Comparison of ENCODE assay signal across 12 cellular contexts in the genomic region with DNA sequence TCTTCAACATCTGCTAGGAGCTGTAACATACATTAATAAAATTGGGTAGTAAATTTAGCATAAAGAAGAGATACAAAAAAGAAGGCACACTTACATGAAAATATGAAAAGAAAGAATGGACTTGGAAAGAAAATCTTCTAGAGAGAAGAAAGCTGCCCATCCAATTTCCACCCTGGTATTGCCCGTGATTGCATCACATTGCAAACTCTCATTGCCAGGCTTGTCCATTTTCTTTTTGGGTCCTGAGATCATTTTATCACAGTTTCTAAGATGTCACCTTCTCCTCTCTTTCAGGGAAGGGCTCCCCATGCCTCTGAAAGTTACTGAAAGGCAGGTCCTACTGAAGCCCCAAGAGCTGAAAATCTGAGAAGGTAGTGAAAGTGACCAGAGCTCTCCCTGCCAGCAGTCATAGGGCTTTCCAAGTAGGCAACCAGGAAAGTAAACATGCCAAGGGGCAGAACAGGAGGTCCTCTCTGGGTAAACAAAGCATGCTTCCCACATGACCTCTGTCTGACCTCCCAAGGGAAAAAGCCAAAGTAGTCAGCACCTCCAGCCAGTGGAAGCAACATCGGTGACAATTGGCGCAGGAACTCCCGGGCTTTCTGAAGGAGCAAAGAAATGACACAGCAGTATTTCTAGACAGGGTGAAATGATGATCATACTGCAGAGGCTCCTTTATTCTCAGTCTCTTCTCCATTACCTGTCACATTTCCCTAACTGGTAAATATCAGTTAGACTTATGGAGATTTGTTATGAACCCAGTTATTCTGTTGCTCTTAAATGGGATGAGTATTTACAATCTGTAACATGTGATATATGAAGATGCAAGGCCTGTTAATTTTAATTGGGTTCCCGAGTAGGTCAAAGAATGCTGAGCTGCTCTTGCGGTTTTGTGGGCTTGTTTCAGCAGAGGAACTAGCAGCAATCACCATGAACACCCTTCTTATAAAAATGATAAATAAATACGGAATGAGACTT.
A peak's percentile ranks its signal among the peaks of the same experiment; 100 is the strongest.
DNase-seq lines count a peak whose midpoint lies in the region; ATAC-seq and TF ChIP-seq lines count a peak whose summit lies in the region.
"Had no signal": no experiment of that assay in that cellular context is flagged by ENCODE, and none has a peak within 500 bp of the region (broad histone marks: within the 10 kb centered on the region; RNA-seq: fewer than 3 reads in every experiment).

No MANE protein-coding gene starts in this region.

- H3K36me3 ChIP-seq in MG63 = no peaks in the 10 kb centered on the region
- H3K36me3 ChIP-seq in WERI-Rb-1 = no peaks in the 10 kb centered on the region

- H3K27me3 Mint-ChIP-seq in MCF 10A (ENCODE audit: insufficient read depth, unreplicated experiment) = no peaks in the 10 kb centered on the region
- H3K27me3 Mint-ChIP-seq: dendritic cell treated with granulocyte-macrophage colony-stimulating factor and Interleukin-4, amounts not matched to agents 40 ng/mL and 50 ng/mL, for 4 days had no signal

- no peak overlapping the region for H3K4me3 ChIP-seq in AG10803 (ENCODE audit: low read length)
- no peak overlapping the region for H3K4me3 ChIP-seq in MG63
- no peak overlapping the region for H3K4me3 ChIP-seq in WERI-Rb-1 (ENCODE audit: low read depth, low read length)

- BruUV-seq in MCF 10A (replicated peaks; lab: Mats Ljungman, UMichigan) = TSS peak; percentile 77

- no peaks in the 10 kb centered on the region for H3K9me3 ChIP-seq in MG63
- no peaks in the 10 kb centered on the region for H3K9me3 ChIP-seq in WERI-Rb-1 (ENCODE audit: severe bottlenecking)

- intact Hi-C loops in MCF 10A (cut with micrococcal nuclease) = no loop called here

- CTCF ChIA-PET in MCF 10A (lab: Yijun Ruan, JAX) = no interaction called here

- H3K27me3 ChIP-seq in MG63 (no peaks in the 10 kb centered on the region), WERI-Rb-1 (ENCODE audit: insufficient read depth, low read depth, severe bottlenecking) (no peaks in the 10 kb centered on the region)

- H3K27ac ChIP-seq in WERI-Rb-1 = no peak overlapping the region

- H3K36me3 Mint-ChIP-seq in MCF 10A (ENCODE audit: insufficient read depth, unreplicated experiment) = no peaks in the 10 kb centered on the region
- H3K36me3 Mint-ChIP-seq: CD14-positive monocyte had no signal

- peak overlapping the region; percentile 86 for H3K27ac Mint-ChIP-seq in MCF 10A (ENCODE audit: low read depth, unreplicated experiment)
- H3K27ac Mint-ChIP-seq: CD14-positive monocyte; dendritic cell treated with granulocyte-macrophage colony-stimulating factor and Interleukin-4, amounts not matched to agents 40 ng/mL and 50 ng/mL, for 4 days had no signal

- POLR2A ChIA-PET in MCF 10A (lab: Yijun Ruan, JAX) = interaction anchor here (0.7 kb wide), 1 partner anchor 12 kb away, joined by 3 read pairs; no protein-coding TSS in a partner anchor

- no peak for ATAC-seq in HG03108 (IDR thresholded peaks at IDR 0.05; ENCODE audit: unreplicated experiment)

- peak; percentile 34 for DNase-seq in AG10803 (ENCODE audit: low read depth)
- DNase-seq in MG63 = peak; percentile 69
- DNase-seq in MCF 10A (ENCODE audit: unreplicated experiment) = peak; percentile 68
- peak; percentile 47 for DNase-seq in midbrain (lab: John Stamatoyannopoulos, UW)
- no peak for DNase-seq in WERI-Rb-1
- DNase-seq in stimulated activated CD4-positive, alpha-beta T cell treated with anti-CD3 and anti-CD28 coated beads, Interleukin-4, amount 100 ng/mL, for 1 hour = no peak
- no peak for DNase-seq in KG1 (lab: John Stamatoyannopoulos, UW)
- DNase-seq: GOT3, NCI-H1694 had no signal

- H3K4me3 Mint-ChIP-seq in MCF 10A (ENCODE audit: unreplicated experiment) = no peak overlapping the region
- H3K4me3 Mint-ChIP-seq: CD14-positive monocyte; dendritic cell treated with granulocyte-macrophage colony-stimulating factor and Interleukin-4, amounts not matched to agents 40 ng/mL and 50 ng/mL, for 4 days had no signal

- peaks cover 28% of the 10 kb centered on the region for H3K4me1 Mint-ChIP-seq in MCF 10A (ENCODE audit: insufficient read depth, unreplicated experiment)
- H3K4me1 Mint-ChIP-seq: CD14-positive monocyte had no signal

- TF ChIP-seq CTCF in AG10803 (conservative IDR thresholded peaks at IDR 0.05; ENCODE audit: low read length) (no peak), MCF 10A (IDR thresholded peaks at IDR 0.05; ENCODE audit: unreplicated experiment) (no peak), WERI-Rb-1 (IDR thresholded peaks at IDR 0.05; ENCODE audit: low read depth, low read length) (no peak)

- no peaks in the 10 kb centered on the region for H3K9me3 Mint-ChIP-seq in MCF 10A (ENCODE audit: unreplicated experiment)

Comparison
In these comparisons a context has a peak if more than half of its experiments do, and no peak if none do; other contexts are left out.
1. DNase-seq: peak in AG10803 (single experiment), MG63 (single experiment), MCF 10A (single experiment) and midbrain (single experiment); none in WERI-Rb-1 (single experiment), stimulated activated CD4-positive, alpha-beta T cell treated with anti-CD3 and anti-CD28 coated beads, Interleukin-4, amount 100 ng/mL, for 1 hour (single experiment) and KG1 (single experiment).